Comparison of ENCODE assay signal across 37 cellular contexts in genomic region chr19:53789708-53790678, GRCh38. TPM values are rescaled to one million over a fixed set of nuclear protein-coding genes. Genes with fewer than 3 reads are reported as not detected.
"Had no signal": no experiment of that assay in that cellular context is flagged by ENCODE, and none has a peak within 500 bp of the region (broad histone marks: within the 10 kb centered on the region; RNA-seq: fewer than 3 reads in every experiment).

No MANE protein-coding gene starts in this region.

- H3K27me3 ChIP-seq: brain microvascular endothelial cell, MG63 had no signal

- H3K27me3 Mint-ChIP-seq: activated CD4-positive, alpha-beta T cell treated with anti-CD3 and anti-CD28 coated beads, Interleukin-2, amount 10 ng/mL, durations not matched to agents 24 days and 14 days had no signal

- H3K9me3 ChIP-seq: MG63 had no signal

- FAIRE-seq: RCC 7860 had no signal

- H3K9me3 Mint-ChIP-seq: activated CD4-positive, alpha-beta T cell treated with anti-CD3 and anti-CD28 coated beads, Interleukin-2, amount 10 ng/mL, durations not matched to agents 24 days and 14 days; activated CD8-positive, alpha-beta T cell treated with anti-CD3 and anti-CD28 coated beads for 36 hours; activated naive CD8-positive, alpha-beta T cell treated with anti-CD3 and anti-CD28 coated beads for 36 hours; activated T-cell treated with anti-CD3 and anti-CD28 coated beads, Interleukin-2, amount 50 U/mL, for 72 hours; activated T-helper 17 cell treated with anti-CD3 and anti-CD28 coated beads, Interleukin-2, amount 50 U/mL, for 72 hours had no signal

- H3K4me2 ChIP-seq: PC-9 had no signal

- DNase-seq: activated CD4-positive, alpha-beta T cell treated with anti-CD3 and anti-CD28 coated beads, Interleukin-2, amount 10 ng/mL, durations not matched to agents 24 days and 14 days; activated CD4-positive, alpha-beta T cell treated with anti-CD3 and anti-CD28 coated beads, Interleukin-2, amount 50 U/mL, for 4 hours; activated CD8-positive, alpha-beta T cell treated with anti-CD3 and anti-CD28 coated beads for 36 hours; activated effector memory CD4-positive, alpha-beta T cell treated with anti-CD3 and anti-CD28 coated beads, Interleukin-2, amount 50 U/mL, for 16 hours; activated naive CD4-positive, alpha-beta T cell; activated naive CD4-positive, alpha-beta T cell treated with anti-CD3 and anti-CD28 coated beads, Interleukin-2, amount 50 U/mL, for 16 hours; activated naive CD8-positive, alpha-beta T cell treated with anti-CD3 and anti-CD28 coated beads for 36 hours; activated T-cell treated with anti-CD3 and anti-CD28 coated beads, Interleukin-2, amount 50 U/mL, for 1 hour; activated T-cell treated with anti-CD3 and anti-CD28 coated beads, Interleukin-2, amount 50 U/mL, for 72 hours; amniotic stem cell; aorta; brain microvascular endothelial cell; central memory CD4-positive, alpha-beta T cell; Kasumi-1; MG63; NCI-H1048; NCI-H1105 treated with DMSO at 0.1 percent for 48 hours; NCI-H1436; NCI-H1694; NCI-H1930; NCI-H2081 treated with DMSO at 0.1 percent for 48 hours; NCI-H345; NCI-H524 treated with DMSO at 0.1 percent for 48 hours; PC-9; SIG-M5; T-helper 1 cell; T1000; WERI-Rb-1 had no signal

- H3K36me3 Mint-ChIP-seq: activated naive CD8-positive, alpha-beta T cell treated with anti-CD3 and anti-CD28 coated beads for 36 hours had no signal

- H2AFZ ChIP-seq: PC-9 had no signal

- ATAC-seq: activated CD8-positive, alpha-beta T cell treated with anti-CD3 and anti-CD28 coated beads for 36 hours; activated T-cell treated with anti-CD3 and anti-CD28 coated beads, Interleukin-2, amount 50 U/mL, for 72 hours; activated T-helper 17 cell treated with anti-CD3 and anti-CD28 coated beads, Interleukin-2, amount 50 U/mL, for 72 hours; Right ventricle myocardium inferior; SK-N-SH treated with all-trans-retinoic acid at 6 μM for 48 hours had no signal

- H3K36me3 ChIP-seq: brain microvascular endothelial cell, MG63, WERI-Rb-1 had no signal

- H3K27ac Mint-ChIP-seq: activated CD4-positive, alpha-beta T cell treated with anti-CD3 and anti-CD28 coated beads, Interleukin-2, amount 10 ng/mL, durations not matched to agents 24 days and 14 days; activated CD8-positive, alpha-beta T cell treated with anti-CD3 and anti-CD28 coated beads for 36 hours; activated naive CD8-positive, alpha-beta T cell treated with anti-CD3 and anti-CD28 coated beads for 36 hours; activated T-cell treated with anti-CD3 and anti-CD28 coated beads, Interleukin-2, amount 50 U/mL, for 72 hours; activated T-helper 17 cell treated with anti-CD3 and anti-CD28 coated beads, Interleukin-2, amount 50 U/mL, for 72 hours had no signal

- H3K27ac ChIP-seq: brain microvascular endothelial cell, PC-9, RWPE1, WERI-Rb-1 had no signal

- H3K4me3 ChIP-seq: MG63, PC-9 had no signal

- H3K4me1 Mint-ChIP-seq: activated CD4-positive, alpha-beta T cell treated with anti-CD3 and anti-CD28 coated beads, Interleukin-2, amount 10 ng/mL, durations not matched to agents 24 days and 14 days; activated T-helper 17 cell treated with anti-CD3 and anti-CD28 coated beads, Interleukin-2, amount 50 U/mL, for 72 hours had no signal

- H3K4me3 Mint-ChIP-seq: activated CD4-positive, alpha-beta T cell treated with anti-CD3 and anti-CD28 coated beads, Interleukin-2, amount 10 ng/mL, durations not matched to agents 24 days and 14 days; activated CD8-positive, alpha-beta T cell treated with anti-CD3 and anti-CD28 coated beads for 36 hours; activated naive CD8-positive, alpha-beta T cell treated with anti-CD3 and anti-CD28 coated beads for 36 hours; activated T-cell treated with anti-CD3 and anti-CD28 coated beads, Interleukin-2, amount 50 U/mL, for 72 hours; activated T-helper 17 cell treated with anti-CD3 and anti-CD28 coated beads, Interleukin-2, amount 50 U/mL, for 72 hours had no signal

RNA-seq across cellular contexts. Expression of gene NLRP12, which starts 34.1 kb away (rescaled TPM):
- total RNA-seq: activated CD4-positive, alpha-beta T cell treated with anti-CD3 and anti-CD28 coated beads, Interleukin-2, amount 10 ng/mL, durations not matched to agents 24 days and 14 days; activated CD8-positive, alpha-beta memory T cell treated with anti-CD3 and anti-CD28 coated beads for 36 hours; activated T-cell treated with anti-CD3 and anti-CD28 coated beads, Interleukin-2, amount 50 U/mL, for 72 hours; activated T-helper 17 cell treated with anti-CD3 and anti-CD28 coated beads, Interleukin-2, amount 50 U/mL, for 72 hours; NCI-H460; SK-MEL-5; T-helper 2 cell treated with Interferon-gamma antibody and Interleukin-4, amounts not matched to agents 100 ng/mL and 5 ng/mL, for 36 hours had no signal
